In genomic region chr11:6350070-6350469, GRCh38 we compare ENCODE assay signal across 17 cellular contexts. TPM values are rescaled to one million over a fixed set of nuclear protein-coding genes. Genes with fewer than 3 reads are reported as not detected.
DNase-seq lines count a peak whose midpoint lies in the region; ATAC-seq and TF ChIP-seq lines count a peak whose summit lies in the region.
"Had no signal": no experiment of that assay in that cellular context is flagged by ENCODE, and none has a peak within 500 bp of the region (broad histone marks: within the 10 kb centered on the region; RNA-seq: fewer than 3 reads in every experiment).

No MANE protein-coding gene starts in this region.

- H3K27ac Mint-ChIP-seq in nephron progenitor cell, result no peak overlapping the region
- H3K27ac Mint-ChIP-seq: CD4-positive, alpha-beta memory T cell; GM23338; H9 had no signal

- DNase-seq in COLO668 (lab: John Stamatoyannopoulos, UW; ENCODE audit: unreplicated experiment) (peak; percentile 12), DMS53 (lab: John Stamatoyannopoulos, UW) (peak; percentile 75), NCI-H510A (lab: John Stamatoyannopoulos, UW) (peak; percentile 26), psoas muscle (no peak), head of caudate nucleus (no peak), nephron progenitor cell (no peak)
- DNase-seq: C1 segment of cervical spinal cord; Caco-2; CD4-positive, alpha-beta memory T cell; DMS153; DMS79 treated with DMSO at 0.1 percent for 48 hours; GF-D8; H9 had no signal

- H3K4me3 ChIP-seq in psoas muscle, result no peak overlapping the region
- H3K4me3 ChIP-seq: GM23338 had no signal

- H3K27ac ChIP-seq in psoas muscle, result no peak overlapping the region

- H3K9me3 Mint-ChIP-seq in nephron progenitor cell, result peaks cover 3% of the 10 kb centered on the region
- H3K9me3 Mint-ChIP-seq: CD4-positive, alpha-beta memory T cell had no signal

- H3K36me3 ChIP-seq in psoas muscle (ENCODE audit: insufficient read depth in 1 of 2, low read depth in 1 of 2), result no peaks in the 10 kb centered on the region

- no peak overlapping the region for H3K4me3 Mint-ChIP-seq in nephron progenitor cell
- H3K4me3 Mint-ChIP-seq: CD4-positive, alpha-beta memory T cell; GM23338; H9 had no signal

- ATAC-seq in psoas muscle (peak in 3 of 4 donors; percentile 72 to 85 (median 80)), HG03095 (IDR thresholded peaks at IDR 0.05; ENCODE audit: unreplicated experiment) (no peak)
- ATAC-seq: GM23338, HCT116 had no signal

- H3K9me3 ChIP-seq in psoas muscle, result no peaks in the 10 kb centered on the region
- H3K9me3 ChIP-seq: Caco-2 had no signal

- H3K27me3 Mint-ChIP-seq in nephron progenitor cell (ENCODE audit: low read depth, poor library complexity), result peaks cover 16% of the 10 kb centered on the region

- no peaks in the 10 kb centered on the region for H3K4me1 ChIP-seq in psoas muscle

- TF ChIP-seq CTCF in psoas muscle (IDR thresholded peaks at IDR 0.05) (no peak), nephron progenitor cell (IDR thresholded peaks at IDR 0.05) (no peak)

- intact Hi-C loops in psoas muscle (cut with DNase I), result loop anchor here (5.0 to 10.0 kb wide), 3 partner anchors 33 to 328 kb away; partner anchors contain the start of gene CCKBR (in 1 of the 2)
- intact Hi-C loops in head of caudate nucleus (cut with DNase I), result loop anchor here (10.0 kb wide), 2 partner anchors 95 to 325 kb away; partner anchors contain the start of gene CCKBR

- no peaks in the 10 kb centered on the region for H3K4me1 Mint-ChIP-seq in nephron progenitor cell

- H3K27me3 ChIP-seq in psoas muscle (ENCODE audit: insufficient read depth in 3 of 3, low read length in 2 of 3), result no peaks in the 10 kb centered on the region

- H3K36me3 Mint-ChIP-seq in nephron progenitor cell (ENCODE audit: low read depth), result no peaks in the 10 kb centered on the region
- H3K36me3 Mint-ChIP-seq: CD4-positive, alpha-beta memory T cell had no signal

RNA-seq across cellular contexts. Expression of gene CAVIN3, which starts 29.8 kb away (rescaled TPM):
- total RNA-seq in psoas muscle, result 10 to 100 TPM; 14.2 to 25.5 (median 15.4) TPM
- 10 to 100 TPM; 21.5 to 24.7 (median 23.5) TPM for polyA plus RNA-seq in psoas muscle
- total RNA-seq: A172 had no signal

RNA-seq across cellular contexts. Expression of gene SMPD1, which starts 40.2 kb away (rescaled TPM):
- total RNA-seq in psoas muscle, result 10 to 100 TPM; 37.6 to 57.4 (median 39.1) TPM
- 10 to 100 TPM; 32.7 to 50.9 (median 33.6) TPM for polyA plus RNA-seq in psoas muscle

Comparison
In these comparisons a context has a peak if more than half of its experiments do, and no peak if none do; other contexts are left out.
1. DNase-seq: peak in COLO668 (single experiment), DMS53 (single experiment) and NCI-H510A (single experiment); none in psoas muscle (0 of 2), head of caudate nucleus (0 of 42) and nephron progenitor cell (single experiment).